In the genomic region with DNA sequence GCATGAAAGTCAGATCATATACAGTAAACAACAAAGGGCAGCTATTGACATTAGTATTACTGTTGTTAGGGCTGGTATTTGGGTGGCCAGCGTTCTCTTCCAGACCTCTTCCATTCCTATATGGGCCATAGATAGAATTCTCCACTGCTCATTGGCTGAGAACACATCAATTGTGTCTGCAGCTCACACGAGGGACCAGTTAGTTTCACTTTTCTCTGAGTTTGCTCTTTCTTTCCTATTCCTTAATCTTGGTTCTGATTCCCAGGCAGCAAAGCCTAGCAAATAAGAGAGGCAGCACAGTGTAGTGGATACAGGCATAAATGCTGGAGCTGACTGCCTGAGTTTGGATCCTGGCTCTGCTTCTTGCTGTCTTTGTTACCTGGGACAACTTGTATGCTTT, we compare ENCODE assay signal across 18 cellular contexts.
"Had no signal": no experiment of that assay in that cellular context is flagged by ENCODE, and none has a peak within 500 bp of the region (broad histone marks: within the 10 kb centered on the region; RNA-seq: fewer than 3 reads in every experiment).

No MANE protein-coding gene starts in this region.

- H3K9me3 ChIP-seq: heart left ventricle, left lung, ovary, testis, uterus had no signal

- ATAC-seq: left lung; stimulated activated naive CD8-positive, alpha-beta T cell treated with anti-CD3 and anti-CD28 coated beads, Interleukin-15, amount 100 ng/mL, for 72 hours had no signal

- H3K4me1 ChIP-seq: left lung, testis, uterus had no signal

- DNase-seq: activated CD4-positive, alpha-beta T cell treated with anti-CD3 and anti-CD28 coated beads, Interleukin-2, amount 10 ng/mL, durations not matched to agents 24 days and 14 days; activated CD8-positive, alpha-beta memory T cell treated with anti-CD3 and anti-CD28 coated beads for 24 hours; activated naive CD4-positive, alpha-beta T cell treated with Interleukin-2 at 50 U/mL for 16 hours; brain microvascular endothelial cell; endodermal cell; foreskin melanocyte; islet precursor cell; left lung; mesendoderm; nephron progenitor cell; stimulated activated CD4-positive, alpha-beta T cell treated with anti-CD3 and anti-CD28 coated beads, Interleukin-4, amount 100 ng/mL, for 4 hours; stimulated activated naive CD8-positive, alpha-beta T cell treated with anti-CD3 and anti-CD28 coated beads, Interleukin-15, amount 100 ng/mL, for 72 hours; T-helper 1 cell; testis; WERI-Rb-1 had no signal

- H3K36me3 ChIP-seq: brain microvascular endothelial cell, heart left ventricle, left lung, ovary, uterus, WERI-Rb-1 had no signal

- H3K27me3 ChIP-seq: brain microvascular endothelial cell, heart left ventricle, left lung, ovary, testis, uterus had no signal

- H3K27ac ChIP-seq: brain microvascular endothelial cell, heart left ventricle, left lung, ovary, testis, uterus, WERI-Rb-1 had no signal

- H3K4me3 ChIP-seq: heart left ventricle, left lung, ovary, testis, uterus had no signal
